Comparison of ENCODE assay signal across 1 cellular context in the genomic region with DNA sequence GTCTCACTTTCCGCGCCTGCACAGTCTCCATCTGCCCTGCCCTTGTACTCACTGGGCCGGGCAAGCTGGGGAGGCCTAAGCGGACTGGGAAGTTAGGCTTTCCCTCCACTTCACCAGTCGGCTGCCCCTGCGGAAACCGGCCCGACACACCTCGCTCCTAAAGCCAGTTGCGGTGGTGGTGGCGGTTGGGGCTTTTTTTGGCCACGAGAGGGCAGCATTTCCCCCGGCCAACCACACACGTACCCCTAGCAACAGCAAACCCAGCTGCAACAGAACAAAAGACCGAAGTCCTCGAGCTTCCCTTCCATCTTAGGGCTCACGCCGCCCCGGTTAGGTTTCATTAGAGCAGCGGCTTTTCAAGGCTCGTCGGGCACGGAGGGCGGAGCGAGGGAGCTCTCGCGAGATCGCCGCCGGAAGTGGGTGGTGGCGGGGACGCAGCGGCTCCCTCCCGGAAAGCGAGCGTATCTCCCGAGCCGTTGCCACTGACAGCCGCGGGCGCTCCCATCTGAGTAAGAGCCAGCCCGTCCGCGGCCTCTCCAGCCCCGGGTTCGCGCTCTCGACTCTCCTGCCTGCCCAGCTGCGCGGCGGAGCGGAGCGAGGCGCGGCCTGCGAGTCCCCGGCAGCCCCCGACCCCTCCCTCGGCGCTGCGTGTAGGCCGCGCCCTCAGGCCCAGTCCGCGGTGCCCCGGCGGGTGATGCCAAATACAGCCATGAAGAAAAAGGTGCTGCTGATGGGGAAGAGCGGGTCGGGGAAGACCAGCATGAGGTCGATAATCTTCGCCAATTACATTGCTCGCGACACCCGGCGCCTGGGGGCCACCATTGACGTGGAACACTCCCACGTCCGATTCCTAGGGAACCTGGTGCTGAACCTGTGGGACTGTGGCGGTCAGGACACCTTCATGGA.
TF ChIP-seq lines count a peak whose summit lies in the region.

TSS of gene RRAGA (plus strand) at position 462 of the 906 bp plus-strand sequence. CDS start at position 695, 233 bp downstream.

TF ChIP-seq in HepG2, 621 proteins besides CTCF, POLR2A, EP300 and RAD21 (continued from another document and continues in another):
- TF ChIP-seq ZNF296 (CRISPR knock-in tag; conservative IDR thresholded peaks at IDR 0.05) (no peak), ZNF572 (CRISPR knock-in tag; IDR thresholded peaks at IDR 0.05) (0 out of 2 replicates have a peak, but pooled peaks have one; percentile 58), HOXA7 (CRISPR knock-in tag; IDR thresholded peaks at IDR 0.05) (no peak), NR3C1 (CRISPR knock-in tag; IDR thresholded peaks at IDR 0.05) (no peak), ZNF280D (CRISPR knock-in tag; IDR thresholded peaks at IDR 0.05) (no peak), REST (IDR thresholded peaks at IDR 0.05; ENCODE audit: borderline replicate concordance in 1 of 2, low read depth in 1 of 2, low read length in 2 of 2) (peak in 1 of 2 experiments; percentile 6; a peak in 1 of 4 replicates), ZNF841 (CRISPR knock-in tag; IDR thresholded peaks at IDR 0.05; ENCODE audit: borderline replicate concordance) (0 out of 2 replicates have a peak, but pooled peaks have one; percentile 47), ZNF547 (CRISPR knock-in tag; IDR thresholded peaks at IDR 0.05) (peak; percentile 86), NRL (CRISPR knock-in tag; IDR thresholded peaks at IDR 0.05; ENCODE audit: borderline replicate concordance) (no peak), ARID3A (IDR thresholded peaks at IDR 0.05; ENCODE audit: low read depth, low read length) (no peak; the same call in 1 of the 2 replicates), TCF7L2 (IDR thresholded peaks at IDR 0.05; ENCODE audit: low read depth, low read length) (no peak), ZMAT5 (CRISPR knock-in tag; IDR thresholded peaks at IDR 0.05; ENCODE audit: borderline replicate concordance, low read depth) (no peak), ASH2L (IDR thresholded peaks at IDR 0.05; ENCODE audit: insufficient read length, low read depth, low read length) (peak; percentile 96), SNRNP70 (IDR thresholded peaks at IDR 0.05; ENCODE audit: low read depth, low read length) (no peak), KDM6A (CRISPR knock-in tag; IDR thresholded peaks at IDR 0.05; ENCODE audit: low read depth) (peak; percentile 24; the same call in 1 of the 2 replicates), ZNF644 (CRISPR knock-in tag; IDR thresholded peaks at IDR 0.05; ENCODE audit: low read depth) (no peak), PRMT3 (CRISPR knock-in tag; IDR thresholded peaks at IDR 0.05; ENCODE audit: borderline replicate concordance, low read depth) (no peak), ZNF678 (CRISPR knock-in tag; IDR thresholded peaks at IDR 0.05) (no peak), RAD51 (IDR thresholded peaks at IDR 0.05; ENCODE audit: borderline replicate concordance) (no peak), HOXA5 (CRISPR knock-in tag; IDR thresholded peaks at IDR 0.05) (peak; percentile 83; the same call in 1 of the 2 replicates), KDM3A (CRISPR knock-in tag; IDR thresholded peaks at IDR 0.05; ENCODE audit: low read depth) (peak; percentile 82; the same call in 1 of the 2 replicates), ZXDC (CRISPR knock-in tag; IDR thresholded peaks at IDR 0.05) (peak; percentile 83), AKAP8 (CRISPR knock-in tag; IDR thresholded peaks at IDR 0.05) (no peak; the same call in 1 of the 2 replicates), SIX4 (CRISPR knock-in tag; IDR thresholded peaks at IDR 0.05) (peak; percentile 50), ZNF557 (CRISPR knock-in tag; IDR thresholded peaks at IDR 0.05) (peak; percentile 79; the same call in 1 of the 2 replicates), ZNF383 (CRISPR knock-in tag; IDR thresholded peaks at IDR 0.05; ENCODE audit: borderline replicate concordance) (no peak), ZC3H4 (CRISPR knock-in tag; IDR thresholded peaks at IDR 0.05; ENCODE audit: borderline replicate concordance) (no peak), ZNF660 (CRISPR knock-in tag; IDR thresholded peaks at IDR 0.05; ENCODE audit: borderline replicate concordance, low read depth) (no peak), RFXANK (CRISPR knock-in tag; IDR thresholded peaks at IDR 0.05) (no peak), NPAS2 (CRISPR knock-in tag; IDR thresholded peaks at IDR 0.05; ENCODE audit: borderline replicate concordance) (no peak), EED (CRISPR knock-in tag; IDR thresholded peaks at IDR 0.05) (peak; percentile 86; the same call in 1 of the 2 replicates), ATF3 (CRISPR knock-in tag; IDR thresholded peaks at IDR 0.05) (no peak), CEBPB (IDR thresholded peaks at IDR 0.05; ENCODE audit: borderline replicate concordance, low read depth, low read length) (no peak), ZNF160 (CRISPR knock-in tag; IDR thresholded peaks at IDR 0.05) (no peak; the same call in 1 of the 2 replicates)
- TF ChIP-seq, protein P1, sequence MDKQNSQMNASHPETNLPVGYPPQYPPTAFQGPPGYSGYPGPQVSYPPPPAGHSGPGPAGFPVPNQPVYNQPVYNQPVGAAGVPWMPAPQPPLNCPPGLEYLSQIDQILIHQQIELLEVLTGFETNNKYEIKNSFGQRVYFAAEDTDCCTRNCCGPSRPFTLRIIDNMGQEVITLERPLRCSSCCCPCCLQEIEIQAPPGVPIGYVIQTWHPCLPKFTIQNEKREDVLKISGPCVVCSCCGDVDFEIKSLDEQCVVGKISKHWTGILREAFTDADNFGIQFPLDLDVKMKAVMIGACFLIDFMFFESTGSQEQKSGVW (CRISPR knock-in tag; IDR thresholded peaks at IDR 0.05; ENCODE audit: borderline replicate concordance): peak; percentile 93; the same call in 1 of the 2 replicates
- TF ChIP-seq, protein P2, sequence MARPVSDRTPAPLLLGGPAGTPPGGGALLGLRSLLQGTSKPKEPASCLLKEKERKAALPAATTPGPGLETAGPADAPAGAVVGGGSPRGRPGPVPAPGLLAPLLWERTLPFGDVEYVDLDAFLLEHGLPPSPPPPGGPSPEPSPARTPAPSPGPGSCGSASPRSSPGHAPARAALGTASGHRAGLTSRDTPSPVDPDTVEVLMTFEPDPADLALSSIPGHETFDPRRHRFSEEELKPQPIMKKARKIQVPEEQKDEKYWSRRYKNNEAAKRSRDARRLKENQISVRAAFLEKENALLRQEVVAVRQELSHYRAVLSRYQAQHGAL (CRISPR knock-in tag; IDR thresholded peaks at IDR 0.05; ENCODE audit: not compliant biosample characterization): peak; percentile 64
- TF ChIP-seq, protein P3, sequence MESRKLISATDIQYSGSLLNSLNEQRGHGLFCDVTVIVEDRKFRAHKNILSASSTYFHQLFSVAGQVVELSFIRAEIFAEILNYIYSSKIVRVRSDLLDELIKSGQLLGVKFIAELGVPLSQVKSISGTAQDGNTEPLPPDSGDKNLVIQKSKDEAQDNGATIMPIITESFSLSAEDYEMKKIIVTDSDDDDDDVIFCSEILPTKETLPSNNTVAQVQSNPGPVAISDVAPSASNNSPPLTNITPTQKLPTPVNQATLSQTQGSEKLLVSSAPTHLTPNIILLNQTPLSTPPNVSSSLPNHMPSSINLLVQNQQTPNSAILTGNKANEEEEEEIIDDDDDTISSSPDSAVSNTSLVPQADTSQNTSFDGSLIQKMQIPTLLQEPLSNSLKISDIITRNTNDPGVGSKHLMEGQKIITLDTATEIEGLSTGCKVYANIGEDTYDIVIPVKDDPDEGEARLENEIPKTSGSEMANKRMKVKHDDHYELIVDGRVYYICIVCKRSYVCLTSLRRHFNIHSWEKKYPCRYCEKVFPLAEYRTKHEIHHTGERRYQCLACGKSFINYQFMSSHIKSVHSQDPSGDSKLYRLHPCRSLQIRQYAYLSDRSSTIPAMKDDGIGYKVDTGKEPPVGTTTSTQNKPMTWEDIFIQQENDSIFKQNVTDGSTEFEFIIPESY (CRISPR knock-in tag; IDR thresholded peaks at IDR 0.05): peak; percentile 44; the same call in 1 of the 2 replicates
- TF ChIP-seq, protein P4, sequence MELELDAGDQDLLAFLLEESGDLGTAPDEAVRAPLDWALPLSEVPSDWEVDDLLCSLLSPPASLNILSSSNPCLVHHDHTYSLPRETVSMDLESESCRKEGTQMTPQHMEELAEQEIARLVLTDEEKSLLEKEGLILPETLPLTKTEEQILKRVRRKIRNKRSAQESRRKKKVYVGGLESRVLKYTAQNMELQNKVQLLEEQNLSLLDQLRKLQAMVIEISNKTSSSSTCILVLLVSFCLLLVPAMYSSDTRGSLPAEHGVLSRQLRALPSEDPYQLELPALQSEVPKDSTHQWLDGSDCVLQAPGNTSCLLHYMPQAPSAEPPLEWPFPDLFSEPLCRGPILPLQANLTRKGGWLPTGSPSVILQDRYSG (CRISPR knock-in tag; IDR thresholded peaks at IDR 0.05): 0 out of 2 replicates have a peak, but pooled peaks have one; percentile 70
